In genomic region chr19:34806976-34807860, GRCh38 we compare ENCODE assay signal across 20 cellular contexts.
"Had no signal": no experiment of that assay in that cellular context is flagged by ENCODE, and none has a peak within 500 bp of the region (broad histone marks: within the 10 kb centered on the region; RNA-seq: fewer than 3 reads in every experiment).

No MANE protein-coding gene starts in this region.

- DNase-seq: activated B cell treated with CpG ODN at 0.5 μM for 24 hours; activated CD4-positive, alpha-beta T cell treated with anti-CD3 and anti-CD28 coated beads, Interleukin-2, amount 10 ng/mL, durations not matched to agents 7 days and 5 days; activated CD8-positive, alpha-beta T cell treated with anti-CD3 and anti-CD28 coated beads, Interleukin-2, amount 10 ng/mL, durations not matched to agents 7 days and 5 days; activated naive CD4-positive, alpha-beta T cell treated with anti-CD3 and anti-CD28 coated beads, Interleukin-2, amount 10 ng/mL, durations not matched to agents 7 days and 5 days; activated T-cell treated with anti-CD3 and anti-CD28 coated beads, Interleukin-2, amount 50 U/mL, for 4 hours; cerebellar nuclear complex; cortex of kidney; hypothalamus; kidney; natural killer cell; stimulated activated CD4-positive, alpha-beta T cell treated with anti-CD3 and anti-CD28 coated beads, Interleukin-12 subunit alpha, Interleukin-12 subunit beta, amount 100 ng/mL, for 4 hours; stimulated activated CD4-positive, alpha-beta T cell treated with anti-CD3 and anti-CD28 coated beads, Interleukin-1b, Interleukin-23, amount 100 ng/mL, for 48 hours; transverse colon had no signal

- H3K4me3 Mint-ChIP-seq: activated B cell treated with CpG ODN at 0.5 μM for 24 hours; activated CD4-positive, alpha-beta T cell treated with anti-CD3 and anti-CD28 coated beads, Interleukin-2, amount 10 ng/mL, durations not matched to agents 7 days and 5 days; activated CD8-positive, alpha-beta T cell treated with anti-CD3 and anti-CD28 coated beads, Interleukin-2, amount 10 ng/mL, durations not matched to agents 7 days and 5 days; activated naive CD4-positive, alpha-beta T cell treated with anti-CD3 and anti-CD28 coated beads, Interleukin-2, amount 10 ng/mL, durations not matched to agents 7 days and 5 days; activated T-cell treated with anti-CD3 and anti-CD28 coated beads, Interleukin-2, amount 50 U/mL, for 4 hours; natural killer cell; stimulated activated naive CD8-positive, alpha-beta T cell treated with anti-CD3 and anti-CD28 coated beads, Interleukin-15, Interleukin-2, amounts not matched to agents 100 ng/mL and 50 ng/mL, for 24 hours; T-helper 2 cell treated with Interferon-gamma antibody and Interleukin-4, amounts not matched to agents 5 μg/mL and 100 μg/mL, for 36 hours had no signal

- H3K27ac Mint-ChIP-seq: activated B cell treated with CpG ODN at 0.5 μM for 24 hours; activated CD4-positive, alpha-beta T cell treated with anti-CD3 and anti-CD28 coated beads, Interleukin-2, amount 10 ng/mL, durations not matched to agents 7 days and 5 days; activated CD8-positive, alpha-beta T cell treated with anti-CD3 and anti-CD28 coated beads, Interleukin-2, amount 10 ng/mL, durations not matched to agents 7 days and 5 days; activated naive CD4-positive, alpha-beta T cell treated with anti-CD3 and anti-CD28 coated beads, Interleukin-2, amount 10 ng/mL, durations not matched to agents 7 days and 5 days; natural killer cell; stimulated activated naive CD8-positive, alpha-beta T cell treated with anti-CD3 and anti-CD28 coated beads, Interleukin-15, Interleukin-2, amounts not matched to agents 100 ng/mL and 50 ng/mL, for 24 hours; T-helper 2 cell treated with Interferon-gamma antibody and Interleukin-4, amounts not matched to agents 5 μg/mL and 100 μg/mL, for 36 hours had no signal

- H3K27ac ChIP-seq: ascending aorta, breast epithelium, neutrophil, transverse colon had no signal

- H3K4me1 ChIP-seq: ascending aorta, breast epithelium, transverse colon had no signal

- H3K27me3 ChIP-seq: ascending aorta, breast epithelium, neutrophil, transverse colon had no signal

- H3K27me3 Mint-ChIP-seq: activated CD4-positive, alpha-beta T cell treated with anti-CD3 and anti-CD28 coated beads, Interleukin-2, amount 10 ng/mL, durations not matched to agents 7 days and 5 days; activated naive CD4-positive, alpha-beta T cell treated with anti-CD3 and anti-CD28 coated beads, Interleukin-2, amount 10 ng/mL, durations not matched to agents 7 days and 5 days; stimulated activated naive CD8-positive, alpha-beta T cell treated with anti-CD3 and anti-CD28 coated beads, Interleukin-15, Interleukin-2, amounts not matched to agents 100 ng/mL and 50 ng/mL, for 24 hours had no signal

- H3K4me3 ChIP-seq: ascending aorta, breast epithelium, lung, transverse colon had no signal

- H3K36me3 ChIP-seq: ascending aorta, breast epithelium, neutrophil, transverse colon had no signal

- ATAC-seq: activated CD8-positive, alpha-beta T cell treated with anti-CD3 and anti-CD28 coated beads, Interleukin-2, amount 10 ng/mL, durations not matched to agents 7 days and 5 days; activated T-cell treated with anti-CD3 and anti-CD28 coated beads, Interleukin-2, amount 50 U/mL, for 4 hours; left lobe of liver; natural killer cell had no signal

- H3K4me1 Mint-ChIP-seq: activated CD4-positive, alpha-beta T cell treated with anti-CD3 and anti-CD28 coated beads, Interleukin-2, amount 10 ng/mL, durations not matched to agents 7 days and 5 days; activated naive CD4-positive, alpha-beta T cell treated with anti-CD3 and anti-CD28 coated beads, Interleukin-2, amount 10 ng/mL, durations not matched to agents 7 days and 5 days; natural killer cell had no signal

- H3K36me3 Mint-ChIP-seq: activated naive CD4-positive, alpha-beta T cell treated with anti-CD3 and anti-CD28 coated beads, Interleukin-2, amount 10 ng/mL, durations not matched to agents 7 days and 5 days had no signal
